1 cellular context compared by ENCODE assay signal in genomic region chr12:98515368-98516183, GRCh38.
TF ChIP-seq lines count a peak whose summit lies in the region.

A gene with protein sequence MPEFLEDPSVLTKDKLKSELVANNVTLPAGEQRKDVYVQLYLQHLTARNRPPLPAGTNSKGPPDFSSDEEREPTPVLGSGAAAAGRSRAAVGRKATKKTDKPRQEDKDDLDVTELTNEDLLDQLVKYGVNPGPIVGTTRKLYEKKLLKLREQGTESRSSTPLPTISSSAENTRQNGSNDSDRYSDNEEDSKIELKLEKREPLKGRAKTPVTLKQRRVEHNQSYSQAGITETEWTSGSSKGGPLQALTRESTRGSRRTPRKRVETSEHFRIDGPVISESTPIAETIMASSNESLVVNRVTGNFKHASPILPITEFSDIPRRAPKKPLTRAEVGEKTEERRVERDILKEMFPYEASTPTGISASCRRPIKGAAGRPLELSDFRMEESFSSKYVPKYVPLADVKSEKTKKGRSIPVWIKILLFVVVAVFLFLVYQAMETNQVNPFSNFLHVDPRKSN (plus strand): TSS chr12:98515590. CDS start chr12:98515868, 278 bp downstream.

TF ChIP-seq in HepG2, 621 proteins besides CTCF, POLR2A, EP300 and RAD21 (continued from another document and continues in another):
- no peak for TF ChIP-seq ZNF318 (CRISPR knock-in tag; IDR thresholded peaks at IDR 0.05)
- peak; percentile 33; the same call in 1 of the 2 replicates for TF ChIP-seq HHEX (CRISPR knock-in tag; IDR thresholded peaks at IDR 0.05)
- TF ChIP-seq GATAD1 (CRISPR knock-in tag; IDR thresholded peaks at IDR 0.05), result peak; percentile 89
- TF ChIP-seq ZNF747 (CRISPR knock-in tag; IDR thresholded peaks at IDR 0.05; ENCODE audit: borderline replicate concordance), result no peak
- no peak for TF ChIP-seq ZNF567 (CRISPR knock-in tag; IDR thresholded peaks at IDR 0.05; ENCODE audit: borderline replicate concordance)
- peak; percentile 47 for TF ChIP-seq SRSF1 (optimal IDR thresholded peaks at IDR 0.05; ENCODE audit: low read depth, low read length)
- peak; percentile 85 for TF ChIP-seq MAX (IDR thresholded peaks at IDR 0.05)
- TF ChIP-seq ARNTL (CRISPR knock-in tag; IDR thresholded peaks at IDR 0.05), result no peak
- TF ChIP-seq TEAD3 (CRISPR knock-in tag; optimal IDR thresholded peaks at IDR 0.05; ENCODE audit: borderline replicate concordance), result no peak
- no peak for TF ChIP-seq ZNF354B (CRISPR knock-in tag; IDR thresholded peaks at IDR 0.05)
- TF ChIP-seq ZHX1 (CRISPR knock-in tag; IDR thresholded peaks at IDR 0.05; ENCODE audit: low read depth), result 0 out of 2 replicates have a peak, but pooled peaks have one; percentile 5
- no peak for TF ChIP-seq REXO4 (CRISPR knock-in tag; IDR thresholded peaks at IDR 0.05; ENCODE audit: borderline replicate concordance)
- TF ChIP-seq, protein P1, sequence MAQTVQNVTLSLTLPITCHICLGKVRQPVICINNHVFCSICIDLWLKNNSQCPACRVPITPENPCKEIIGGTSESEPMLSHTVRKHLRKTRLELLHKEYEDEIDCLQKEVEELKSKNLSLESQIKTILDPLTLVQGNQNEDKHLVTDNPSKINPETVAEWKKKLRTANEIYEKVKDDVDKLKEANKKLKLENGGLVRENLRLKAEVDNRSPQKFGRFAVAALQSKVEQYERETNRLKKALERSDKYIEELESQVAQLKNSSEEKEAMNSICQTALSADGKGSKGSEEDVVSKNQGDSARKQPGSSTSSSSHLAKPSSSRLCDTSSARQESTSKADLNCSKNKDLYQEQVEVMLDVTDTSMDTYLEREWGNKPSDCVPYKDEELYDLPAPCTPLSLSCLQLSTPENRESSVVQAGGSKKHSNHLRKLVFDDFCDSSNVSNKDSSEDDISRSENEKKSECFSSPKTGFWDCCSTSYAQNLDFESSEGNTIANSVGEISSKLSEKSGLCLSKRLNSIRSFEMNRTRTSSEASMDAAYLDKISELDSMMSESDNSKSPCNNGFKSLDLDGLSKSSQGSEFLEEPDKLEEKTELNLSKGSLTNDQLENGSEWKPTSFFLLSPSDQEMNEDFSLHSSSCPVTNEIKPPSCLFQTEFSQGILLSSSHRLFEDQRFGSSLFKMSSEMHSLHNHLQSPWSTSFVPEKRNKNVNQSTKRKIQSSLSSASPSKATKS (CRISPR knock-in tag; IDR thresholded peaks at IDR 0.05), result 0 out of 2 replicates have a peak, but pooled peaks have one; percentile 62
- no peak for TF ChIP-seq PLSCR1 (CRISPR knock-in tag; IDR thresholded peaks at IDR 0.05; ENCODE audit: borderline replicate concordance)
- no peak; the same call in 1 of the 2 replicates for TF ChIP-seq HDAC1 (CRISPR knock-in tag; IDR thresholded peaks at IDR 0.05)
- no peak; the same call in 1 of the 2 replicates for TF ChIP-seq ARNT2 (CRISPR knock-in tag; IDR thresholded peaks at IDR 0.05; ENCODE audit: low read depth)
- 0 out of 2 replicates have a peak, but pooled peaks have one; percentile 1 for TF ChIP-seq ZNF501 (CRISPR knock-in tag; IDR thresholded peaks at IDR 0.05)
- TF ChIP-seq SP1 (IDR thresholded peaks at IDR 0.05), result no peak
- TF ChIP-seq SP1 (CRISPR knock-in tag; IDR thresholded peaks at IDR 0.05), result no peak
- peak; percentile 61 for TF ChIP-seq SALL1 (CRISPR knock-in tag; IDR thresholded peaks at IDR 0.05)
- no peak for TF ChIP-seq SRSF9 (IDR thresholded peaks at IDR 0.05; ENCODE audit: borderline replicate concordance, insufficient read depth, low read depth, low read length, poor library complexity, severe bottlenecking)
- no peak for TF ChIP-seq ZNF407 (CRISPR knock-in tag; IDR thresholded peaks at IDR 0.05; ENCODE audit: not compliant biosample characterization)
- TF ChIP-seq ZNF7 (CRISPR knock-in tag; IDR thresholded peaks at IDR 0.05), result no peak
- peak; percentile 94 for TF ChIP-seq KMT2B (CRISPR knock-in tag; IDR thresholded peaks at IDR 0.05)
- TF ChIP-seq SNAI1 (CRISPR knock-in tag; IDR thresholded peaks at IDR 0.05; ENCODE audit: borderline replicate concordance), result peak; percentile 96
- no peak for TF ChIP-seq PAF1 (CRISPR knock-in tag; IDR thresholded peaks at IDR 0.05)
- peak; percentile 70; the same call in 1 of the 2 replicates for TF ChIP-seq ZNF792 (CRISPR knock-in tag; IDR thresholded peaks at IDR 0.05)
- peak; percentile 20; the same call in 1 of the 3 replicates for TF ChIP-seq MXI1 (IDR thresholded peaks at IDR 0.05; ENCODE audit: borderline replicate concordance, low read depth, low read length)
- no peak; the same call in 1 of the 2 replicates for TF ChIP-seq BRF2 (CRISPR knock-in tag; IDR thresholded peaks at IDR 0.05)
- TF ChIP-seq MTF1 (CRISPR knock-in tag; IDR thresholded peaks at IDR 0.05), result no peak
